Comparison of ENCODE assay signal across 1 cellular context in the genomic region with DNA sequence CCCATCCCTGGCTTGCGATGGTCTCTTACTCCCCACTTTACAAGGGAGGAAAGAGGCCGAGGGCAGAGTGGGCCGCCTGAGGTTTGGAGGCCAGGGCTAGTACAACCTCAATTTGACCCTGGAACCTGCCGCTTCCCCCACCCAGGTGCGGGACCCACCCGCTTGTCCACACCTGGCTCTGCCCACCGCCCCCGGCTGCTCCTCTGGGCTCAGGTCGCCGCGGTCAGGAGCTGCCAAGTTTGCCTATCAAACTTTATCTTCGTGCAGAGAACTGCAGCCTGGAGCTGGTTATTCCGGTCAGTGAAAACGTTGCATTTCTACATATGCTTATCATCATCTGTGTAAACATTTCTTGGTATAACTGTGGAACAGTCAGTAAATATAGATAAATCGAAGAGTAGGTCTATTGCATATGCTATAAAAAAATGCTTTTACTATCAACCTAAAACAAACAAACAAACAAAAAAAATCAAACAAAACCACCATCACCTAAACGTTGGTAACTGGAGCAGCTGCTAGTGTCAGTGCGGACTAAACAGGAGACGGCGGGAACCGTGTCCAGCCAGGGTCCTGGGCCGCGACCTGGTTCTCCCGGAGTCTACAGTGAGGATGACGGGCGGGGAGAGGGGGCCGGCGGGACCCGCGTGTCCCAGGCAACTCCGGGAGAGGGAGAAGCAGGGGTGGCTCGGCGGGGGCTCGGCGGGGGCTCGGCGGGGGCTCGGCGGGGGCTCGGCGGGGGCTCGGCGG.
TF ChIP-seq lines count a peak whose summit lies in the region.

No MANE protein-coding gene starts in this region.

TF ChIP-seq in K562, 482 proteins besides CTCF, POLR2A, EP300 and RAD21 (continued from another document):
- TF ChIP-seq, protein P1, sequence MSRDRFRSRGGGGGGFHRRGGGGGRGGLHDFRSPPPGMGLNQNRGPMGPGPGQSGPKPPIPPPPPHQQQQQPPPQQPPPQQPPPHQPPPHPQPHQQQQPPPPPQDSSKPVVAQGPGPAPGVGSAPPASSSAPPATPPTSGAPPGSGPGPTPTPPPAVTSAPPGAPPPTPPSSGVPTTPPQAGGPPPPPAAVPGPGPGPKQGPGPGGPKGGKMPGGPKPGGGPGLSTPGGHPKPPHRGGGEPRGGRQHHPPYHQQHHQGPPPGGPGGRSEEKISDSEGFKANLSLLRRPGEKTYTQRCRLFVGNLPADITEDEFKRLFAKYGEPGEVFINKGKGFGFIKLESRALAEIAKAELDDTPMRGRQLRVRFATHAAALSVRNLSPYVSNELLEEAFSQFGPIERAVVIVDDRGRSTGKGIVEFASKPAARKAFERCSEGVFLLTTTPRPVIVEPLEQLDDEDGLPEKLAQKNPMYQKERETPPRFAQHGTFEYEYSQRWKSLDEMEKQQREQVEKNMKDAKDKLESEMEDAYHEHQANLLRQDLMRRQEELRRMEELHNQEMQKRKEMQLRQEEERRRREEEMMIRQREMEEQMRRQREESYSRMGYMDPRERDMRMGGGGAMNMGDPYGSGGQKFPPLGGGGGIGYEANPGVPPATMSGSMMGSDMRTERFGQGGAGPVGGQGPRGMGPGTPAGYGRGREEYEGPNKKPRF (IDR thresholded peaks at IDR 0.05; ENCODE audit: low read depth, low read length) = no peak
- TF ChIP-seq ADNP (tag; IDR thresholded peaks at IDR 0.05) (no peak), ZNF561 (CRISPR knock-in tag; conservative IDR thresholded peaks at IDR 0.05) (no peak), CHD2 (IDR thresholded peaks at IDR 0.05; ENCODE audit: low read depth, low read length) (no peak), NR2F6 (CRISPR knock-in tag; IDR thresholded peaks at IDR 0.05) (no peak), ZNF75A (CRISPR knock-in tag; IDR thresholded peaks at IDR 0.05) (0 out of 2 replicates have a peak, but pooled peaks have one; percentile 31), LEF1 (IDR thresholded peaks at IDR 0.05) (peak; percentile 76), SUPT5H (IDR thresholded peaks at IDR 0.05) (peak; percentile 96), RBM39 (optimal IDR thresholded peaks at IDR 0.05; ENCODE audit: low read depth, low read length) (no peak), HIVEP1 (CRISPR knock-in tag; IDR thresholded peaks at IDR 0.05) (no peak), PTBP1 (IDR thresholded peaks at IDR 0.05; ENCODE audit: low read depth, low read length) (no peak), U2AF2 (optimal IDR thresholded peaks at IDR 0.05; ENCODE audit: low read depth, low read length) (no peak)
- TF ChIP-seq, protein P2, sequence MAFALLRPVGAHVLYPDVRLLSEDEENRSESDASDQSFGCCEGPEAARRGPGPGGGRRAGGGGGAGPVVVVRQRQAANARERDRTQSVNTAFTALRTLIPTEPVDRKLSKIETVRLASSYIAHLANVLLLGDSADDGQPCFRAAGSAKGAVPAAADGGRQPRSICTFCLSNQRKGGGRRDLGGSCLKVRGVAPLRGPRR (CRISPR knock-in tag; IDR thresholded peaks at IDR 0.05) = peak; percentile 47; the same call in 1 of the 2 replicates
TF ChIP-seq in K562: peak in this region for 130.
